ENCODE assay signal across 9 cellular contexts in the genomic region with DNA sequence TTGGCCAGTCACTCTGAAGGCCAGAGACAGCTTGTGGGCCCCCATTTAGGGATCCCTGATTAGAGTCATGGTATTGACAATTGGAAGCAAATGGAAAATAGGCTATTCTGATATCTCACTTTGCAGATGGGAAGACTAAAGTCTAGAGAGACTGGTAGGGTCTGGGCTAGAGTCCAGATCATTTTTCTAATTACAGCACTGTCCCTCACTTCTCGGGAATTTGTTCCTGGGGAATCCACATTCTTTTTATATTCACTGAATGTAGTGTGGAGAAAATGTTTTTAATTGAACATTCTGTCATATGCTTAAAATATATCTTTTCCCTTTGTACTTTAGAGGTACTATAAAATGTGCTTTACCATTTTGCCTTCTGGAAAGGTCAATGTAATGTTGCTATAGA. TPM values are rescaled to one million over a fixed set of nuclear protein-coding genes. Genes with fewer than 3 reads are reported as not detected.
DNase-seq lines count a peak whose midpoint lies in the region; ATAC-seq and TF ChIP-seq lines count a peak whose summit lies in the region.
"Had no signal": no experiment of that assay in that cellular context is flagged by ENCODE, and none has a peak within 500 bp of the region (broad histone marks: within the 10 kb centered on the region; RNA-seq: fewer than 3 reads in every experiment).

No MANE protein-coding gene starts in this region.

- no peaks in the 10 kb centered on the region for H3K27me3 Mint-ChIP-seq in chondrocyte (ENCODE audit: low read depth)

- TF ChIP-seq CTCF in DOHH2 (IDR thresholded peaks at IDR 0.05; ENCODE audit: low read depth, low read length, poor library complexity, severe bottlenecking) (no peak), chondrocyte (IDR thresholded peaks at IDR 0.05) (no peak), neutrophil (IDR thresholded peaks at IDR 0.05) (no peak)

- peak overlapping the region; percentile 99 for H3K4me3 Mint-ChIP-seq in chondrocyte (ENCODE audit: unreplicated experiment)

- no peaks in the 10 kb centered on the region for H3K27me3 ChIP-seq in DOHH2 (ENCODE audit: control insufficient read depth, low read length)
- H3K27me3 ChIP-seq in Karpas-422 (ENCODE audit: low read length), result no peaks in the 10 kb centered on the region
- no peaks in the 10 kb centered on the region for H3K27me3 ChIP-seq in neutrophil
- no peaks in the 10 kb centered on the region for H3K27me3 ChIP-seq in effector memory CD4-positive, alpha-beta T cell (replicated peaks; ENCODE audit: control insufficient read depth, insufficient read depth, low read length, poor library complexity, severe bottlenecking)

- peak overlapping the region; percentile 97 for H3K9ac ChIP-seq in Karpas-422 (ENCODE audit: low read length)

- H3K4me3 ChIP-seq in DOHH2 (ENCODE audit: low read length) (peak overlapping the region; percentile 97; the same call in 1 of the 2 replicates), Karpas-422 (ENCODE audit: low read length) (peak overlapping the region; percentile 100), neutrophil (ENCODE audit: low read depth in 1 of 2, low read length in 1 of 2) (peak overlapping the region; percentile 84 to 94)
- H3K4me3 ChIP-seq in effector memory CD4-positive, alpha-beta T cell (ENCODE audit: insufficient read depth, low read depth, low read length, poor library complexity, severe bottlenecking), result no peak overlapping the region

- ATAC-seq in HG03025 (IDR thresholded peaks at IDR 0.05; ENCODE audit: low FRiP score, unreplicated experiment), result no peak

- H3K4me2 ChIP-seq in DOHH2 (ENCODE audit: low read length) (peak overlapping the region; percentile 80), Karpas-422 (ENCODE audit: low read depth, low read length, poor library complexity, severe bottlenecking) (peak overlapping the region; percentile 92)

- H3K27ac Mint-ChIP-seq in chondrocyte (ENCODE audit: unreplicated experiment), result peak overlapping the region; percentile 99

- peaks cover 41% of the 10 kb centered on the region for H3K4me1 Mint-ChIP-seq in chondrocyte (ENCODE audit: low read depth)

- peaks cover 9% of the 10 kb centered on the region; the same call in 1 of the 2 replicates for H4K20me1 ChIP-seq in DOHH2 (ENCODE audit: control insufficient read depth, insufficient read depth, low read depth, low read length)
- peaks cover 18% of the 10 kb centered on the region; the same call in 1 of the 2 replicates for H4K20me1 ChIP-seq in Karpas-422 (ENCODE audit: insufficient read depth, low read depth, low read length)

- H3K4me1 ChIP-seq in DOHH2 (ENCODE audit: control insufficient read depth, low read length), result peaks cover 17% of the 10 kb centered on the region
- H3K4me1 ChIP-seq in Karpas-422 (ENCODE audit: low read length), result peaks cover 22% of the 10 kb centered on the region
- H3K4me1 ChIP-seq in neutrophil (ENCODE audit: control insufficient read depth in 1 of 2, insufficient read depth in 1 of 2, low read depth in 1 of 2, low read length in 1 of 2), result peaks cover 20 to 21% of the 10 kb centered on the region in 2 experiments
- peaks cover 16% of the 10 kb centered on the region for H3K4me1 ChIP-seq in effector memory CD4-positive, alpha-beta T cell (ENCODE audit: control insufficient read depth, insufficient read depth, low read length, poor library complexity, severe bottlenecking)

- no peaks in the 10 kb centered on the region for H3K36me3 Mint-ChIP-seq in chondrocyte (ENCODE audit: low read depth)

- no peaks in the 10 kb centered on the region for H3F3A ChIP-seq in DOHH2 (ENCODE audit: control insufficient read depth, insufficient read depth)

- H3K9me3 ChIP-seq in DOHH2 (ENCODE audit: control insufficient read depth, insufficient read depth, low read length) (no peaks in the 10 kb centered on the region), Karpas-422 (ENCODE audit: low read length) (no peaks in the 10 kb centered on the region), neutrophil (no peaks in the 10 kb centered on the region)
- H3K9me3 ChIP-seq in effector memory CD4-positive, alpha-beta T cell (ENCODE audit: control insufficient read depth, low read length), result no peaks in the 10 kb centered on the region

- no peak overlapping the region for H3K27ac ChIP-seq in DOHH2 (ENCODE audit: low read depth, low read length)
- H3K27ac ChIP-seq in Karpas-422 (ENCODE audit: low read length), result no peak overlapping the region
- H3K27ac ChIP-seq in neutrophil, result peak overlapping the region; percentile 84
- no peak overlapping the region for H3K27ac ChIP-seq in effector memory CD4-positive, alpha-beta T cell (ENCODE audit: insufficient read depth, low read length, poor library complexity, severe bottlenecking)

- DNase-seq in Karpas-422, result no peak
- no peak for DNase-seq in chondrocyte (ENCODE audit: low spot score)
- DNase-seq in glomerular visceral epithelial cell (ENCODE audit: extremely low spot score), result no peak
- no peak for DNase-seq in NCI-H82 (lab: John Stamatoyannopoulos, UW)
- DNase-seq in effector memory CD4-positive, alpha-beta T cell, result no peak
- DNase-seq: NCI-H1417 treated with DMSO at 0.1 percent for 48 hours had no signal

- H3K9me3 Mint-ChIP-seq in chondrocyte (ENCODE audit: low read depth), result no peaks in the 10 kb centered on the region

- peaks cover 34% of the 10 kb centered on the region for H3K79me2 ChIP-seq in DOHH2 (ENCODE audit: control insufficient read depth, low read length)
- H3K79me2 ChIP-seq in Karpas-422 (ENCODE audit: low read length), result peaks cover 72% of the 10 kb centered on the region

- no peaks in the 10 kb centered on the region for H3K9me2 ChIP-seq in DOHH2 (replicated peaks; ENCODE audit: control insufficient read depth, low read length)
- H3K9me2 ChIP-seq in Karpas-422 (replicated peaks; ENCODE audit: insufficient read depth, low read length), result no peaks in the 10 kb centered on the region

- H2AFZ ChIP-seq in Karpas-422 (ENCODE audit: low read length), result no peak overlapping the region

- H3K36me3 ChIP-seq in DOHH2 (ENCODE audit: control insufficient read depth, low read length) (no peaks in the 10 kb centered on the region), Karpas-422 (ENCODE audit: insufficient read depth, low read length) (no peaks in the 10 kb centered on the region), neutrophil (no peaks in the 10 kb centered on the region)
- no peaks in the 10 kb centered on the region for H3K36me3 ChIP-seq in effector memory CD4-positive, alpha-beta T cell (ENCODE audit: control insufficient read depth, insufficient read depth, low read length)

RNA-seq across cellular contexts. Expression of gene KATNIP, which starts 1.1 kb away (rescaled TPM):
- 8.5 and 14.4 TPM in 2 replicates for total RNA-seq in Karpas-422 (2014; rRNA removed; shearing (Covaris generic); ENCODE audit: low replicate concordance)
- 20.5 to 25.3 TPM (median 23.2 TPM) in 3 replicates for total RNA-seq in chondrocyte

RNA-seq across cellular contexts. Expression of gene GTF3C1, which starts 1.3 kb away (rescaled TPM):
- total RNA-seq in Karpas-422 (2014; rRNA removed; shearing (Covaris generic); ENCODE audit: low replicate concordance), result 46.6 and 78.0 TPM in 2 replicates
- 68.8 to 104 TPM (median 69.2 TPM) in 3 replicates for total RNA-seq in chondrocyte
